In genomic region chr17:27776882-27777624, GRCh38 we compare ENCODE assay signal across 23 cellular contexts. TPM values are rescaled to one million over a fixed set of nuclear protein-coding genes. Genes with fewer than 3 reads are reported as not detected.
"Had no signal": no experiment of that assay in that cellular context is flagged by ENCODE, and none has a peak within 500 bp of the region (broad histone marks: within the 10 kb centered on the region; RNA-seq: fewer than 3 reads in every experiment).

No MANE protein-coding gene starts in this region.

- H3K27me3 ChIP-seq: body of pancreas, colonic mucosa, heart right ventricle had no signal

- FAIRE-seq: endothelial cell of umbilical vein, frontal cortex had no signal

- H3K4me3 ChIP-seq: body of pancreas, colonic mucosa, heart right ventricle had no signal

- H3K9me3 ChIP-seq: body of pancreas, colonic mucosa, heart right ventricle had no signal

- DNase-seq: activated B cell treated with CpG ODN at 0.5 μM for 24 hours; activated CD4-positive, alpha-beta T cell treated with anti-CD3 and anti-CD28 coated beads, Interleukin-2, amount 10 ng/mL, durations not matched to agents 24 days and 14 days; activated CD8-positive, alpha-beta memory T cell treated with anti-CD3 and anti-CD28 coated beads, Interleukin-2, amount 50 U/mL, for 4 hours; activated CD8-positive, alpha-beta T cell treated with anti-CD3 and anti-CD28 coated beads, Interleukin-2, amount 10 ng/mL, durations not matched to agents 7 days and 5 days; activated effector memory CD4-positive, alpha-beta T cell treated with anti-CD3 and anti-CD28 coated beads, Interleukin-2, amount 50 U/mL, for 16 hours; activated T-cell treated with anti-CD3 and anti-CD28 coated beads, Interleukin-2, amount 50 U/mL, for 48 hours; amniotic stem cell; body of pancreas; caudate nucleus; colonic mucosa; effector CD8-positive, alpha-beta T cell; heart right ventricle; nucleus accumbens; stimulated activated CD4-positive, alpha-beta T cell treated with anti-CD3 and anti-CD28 coated beads, Interleukin-15, amount 100 ng/mL, for 24 hours; stimulated activated CD4-positive, alpha-beta T cell treated with anti-CD3 and anti-CD28 coated beads, Interleukin-4, amount 100 ng/mL, for 24 hours; stimulated activated naive CD4-positive, alpha-beta T cell; trophoblast cell had no signal

- H3K36me3 ChIP-seq: colonic mucosa, heart right ventricle had no signal

- ATAC-seq: activated CD8-positive, alpha-beta T cell treated with anti-CD3 and anti-CD28 coated beads, Interleukin-2, amount 10 ng/mL, durations not matched to agents 7 days and 5 days; activated naive CD4-positive, alpha-beta T cell treated with anti-CD3 and anti-CD28 coated beads, Interleukin-2, amount 50 U/mL, for 72 hours; body of pancreas; left lobe of liver; natural killer cell treated with Interleukin-12 subunit alpha and Interleukin-12 subunit beta and Interleukin-15 and Interleukin-18, amount 100 ng/mL, for 72 hours had no signal

- H3K27ac ChIP-seq: body of pancreas, colonic mucosa, heart right ventricle had no signal

- H3K4me1 ChIP-seq: body of pancreas, colonic mucosa, heart right ventricle had no signal

RNA-seq across cellular contexts. Expression of gene NOS2, which starts 23.3 kb away (rescaled TPM):
- total RNA-seq: activated B cell treated with CpG ODN at 0.5 μM for 24 hours; activated CD4-positive, alpha-beta T cell treated with anti-CD3 and anti-CD28 coated beads, Interleukin-2, amount 10 ng/mL, durations not matched to agents 24 days and 14 days; activated CD8-positive, alpha-beta T cell treated with anti-CD3 and anti-CD28 coated beads, Interleukin-2, amount 10 ng/mL, durations not matched to agents 7 days and 5 days; activated naive CD4-positive, alpha-beta T cell treated with anti-CD3 and anti-CD28 coated beads, Interleukin-2, amount 50 U/mL, for 72 hours; endothelial cell of umbilical vein; left lobe of liver; natural killer cell treated with Interleukin-12 subunit alpha and Interleukin-12 subunit beta and Interleukin-15 and Interleukin-18, amount 100 ng/mL, for 72 hours had no signal
- polyA plus RNA-seq: fibroblast of lung had no signal
